9 cellular contexts compared by ENCODE assay signal in genomic region chr1:89670168-89670567, GRCh38. TPM values are rescaled to one million over a fixed set of nuclear protein-coding genes. Genes with fewer than 3 reads are reported as not detected.
DNase-seq lines count a peak whose midpoint lies in the region; ATAC-seq and TF ChIP-seq lines count a peak whose summit lies in the region.
"Had no signal": no experiment of that assay in that cellular context is flagged by ENCODE, and none has a peak within 500 bp of the region (broad histone marks: within the 10 kb centered on the region; RNA-seq: fewer than 3 reads in every experiment).

No MANE protein-coding gene starts in this region.

- no peak overlapping the region for H3K9ac ChIP-seq in colonic mucosa (ENCODE audit: low read depth in 2 of 2, low read length in 2 of 2)

- H3K9me3 ChIP-seq in colonic mucosa: no peaks in the 10 kb centered on the region

- peak; percentile 98 for ATAC-seq in GM21526 (IDR thresholded peaks at IDR 0.05; ENCODE audit: low FRiP score, unreplicated experiment)

- H3K4me1 Mint-ChIP-seq in IgD-negative memory B cell: peaks cover 22 to 36% (median 26%) of the 10 kb centered on the region in 3 donors

- in situ Hi-C loops in GM13976 (cut with MboI; ENCODE audit: low sequenced_read_pairs, unreplicated experiment): no loop called here

- peak overlapping the region; percentile 4 to 74 (median 32) for H3K4me3 Mint-ChIP-seq in IgD-negative memory B cell

- no peak overlapping the region for H3K27ac ChIP-seq in colonic mucosa

- H3K4me3 ChIP-seq in colonic mucosa: no peak overlapping the region

- no peaks in the 10 kb centered on the region for H3K9me3 Mint-ChIP-seq in IgD-negative memory B cell

- TF ChIP-seq CTCF in GM13976 (IDR thresholded peaks at IDR 0.05; ENCODE audit: borderline replicate concordance, control extremely low read depth, extremely low read depth, insufficient read depth, missing control alignments) (no peak), colonic mucosa (IDR thresholded peaks at IDR 0.05) (no peak)

- peaks cover 4% of the 10 kb centered on the region for H3K36me3 Mint-ChIP-seq in IgD-negative memory B cell

- H3K4me1 ChIP-seq in colonic mucosa: no peaks in the 10 kb centered on the region

- no peaks in the 10 kb centered on the region for H3K36me3 ChIP-seq in colonic mucosa

- H3K27me3 Mint-ChIP-seq in IgD-negative memory B cell: no peaks in the 10 kb centered on the region

- H3K27ac Mint-ChIP-seq in IgD-negative memory B cell: peak overlapping the region; percentile 41 to 94 (median 72)

- DNase-seq in GM13976 (ENCODE audit: low spot score): peak; percentile 63
- peak; percentile 51 for DNase-seq in fibroblast of peridontal ligament (ENCODE audit: extremely low read depth)
- no peak for DNase-seq in NCI-H1930 (lab: John Stamatoyannopoulos, UW)
- DNase-seq in amygdala (lab: John Stamatoyannopoulos, UW): no peak
- no peak for DNase-seq in activated CD8-positive, alpha-beta memory T cell treated with anti-CD3 and anti-CD28 coated beads for 24 hours
- DNase-seq in colonic mucosa: no peak
- DNase-seq: right cardiac atrium had no signal

- intact Hi-C loops in colonic mucosa (cut with DNase I): no loop called here

- H3K27me3 ChIP-seq in colonic mucosa: no peaks in the 10 kb centered on the region

RNA-seq across cellular contexts. Expression of gene LRRC8C, which starts 37.2 kb away (rescaled TPM):
- polyA plus RNA-seq in IgD-negative memory B cell: 2.9 TPM
- total RNA-seq in colonic mucosa: 1 to 10 TPM; 1.2 to 3.3 TPM

Comparison
In these comparisons a context has a peak if more than half of its experiments do, and no peak if none do; other contexts are left out.
1. DNase-seq: peak in GM13976 (single experiment) and fibroblast of peridontal ligament (single experiment); none in NCI-H1930 (0 of 2), amygdala (0 of 56), activated CD8-positive, alpha-beta memory T cell treated with anti-CD3 and anti-CD28 coated beads for 24 hours (single experiment) and colonic mucosa (single experiment).